In the genomic region with DNA sequence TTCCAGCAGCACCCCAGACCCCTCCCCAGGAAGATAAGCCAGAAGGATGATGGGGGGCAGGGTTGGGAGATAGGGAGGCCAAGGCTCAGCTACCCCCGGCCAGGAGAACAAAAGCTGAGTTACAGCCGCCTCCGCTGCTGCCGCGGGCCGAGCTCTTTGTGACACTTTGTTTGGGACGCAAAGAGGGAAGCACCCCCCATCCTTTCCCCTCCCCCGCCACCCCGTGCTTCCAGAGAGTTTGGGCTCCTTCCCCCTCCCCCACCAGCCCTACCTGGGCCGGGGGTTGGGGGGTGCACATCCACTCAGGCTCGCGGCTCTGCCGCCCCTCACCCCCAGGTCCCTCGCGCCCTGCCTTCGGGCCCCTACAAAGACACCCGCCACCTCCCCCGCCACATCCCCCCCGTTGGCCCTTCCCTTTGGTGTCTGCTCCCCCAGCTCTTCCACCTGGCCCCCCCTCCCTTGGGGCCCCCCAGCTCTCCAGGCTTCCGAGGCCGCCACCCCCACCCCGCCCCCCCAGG, we compare ENCODE assay signal across 8 cellular contexts. TPM values are rescaled to one million over a fixed set of nuclear protein-coding genes. Genes with fewer than 3 reads are reported as not detected.
DNase-seq lines count a peak whose midpoint lies in the region; ATAC-seq lines count a peak whose summit lies in the region.

No MANE protein-coding gene starts in this region.

- POLR2A ChIA-PET in activated CD4-positive, alpha-beta T cell treated with anti-CD3 and anti-CD28 coated beads for 36 hours (lab: Charles Lee): interaction anchor here (0.9 kb wide), 1 partner anchor 12 kb away, joined by 3 read pairs; no protein-coding TSS in a partner anchor

- no peaks in the 10 kb centered on the region for H3K9me3 ChIP-seq in thymus (ENCODE audit: control insufficient read depth)

- H3K9me3 Mint-ChIP-seq in activated CD4-positive, alpha-beta T cell treated with anti-CD3 and anti-CD28 coated beads for 36 hours (ENCODE audit: low read depth): no peaks in the 10 kb centered on the region

- peaks cover 27% of the 10 kb centered on the region for H3K4me1 ChIP-seq in thymus (ENCODE audit: control insufficient read depth, insufficient read depth, low read length)

- H3K4me3 ChIP-seq in thymus (ENCODE audit: low read length): peak overlapping the region; percentile 67

- WGBS in thymus: 3% methylated on average over 22 of the region's 22 CpGs

- intact Hi-C loops in activated CD4-positive, alpha-beta T cell treated with anti-CD3 and anti-CD28 coated beads for 36 hours (cut with DNase I, micrococcal nuclease): no loop called here

- peak; percentile 8 for ATAC-seq in activated CD4-positive, alpha-beta T cell treated with anti-CD3 and anti-CD28 coated beads for 36 hours
- ATAC-seq in HG02623 (IDR thresholded peaks at IDR 0.05; ENCODE audit: unreplicated experiment): no peak
- ATAC-seq in GM18867 (IDR thresholded peaks at IDR 0.05; ENCODE audit: unreplicated experiment): no peak
- no peak for ATAC-seq in GM21786 (IDR thresholded peaks at IDR 0.05; ENCODE audit: unreplicated experiment)

- peak overlapping the region; percentile 62 for H3K27ac ChIP-seq in angular gyrus (ENCODE audit: low read depth, low read length)
- H3K27ac ChIP-seq in thymus (ENCODE audit: low read depth): peak overlapping the region; percentile 81

- peak overlapping the region; percentile 49 for H3K27ac Mint-ChIP-seq in activated CD4-positive, alpha-beta T cell treated with anti-CD3 and anti-CD28 coated beads for 36 hours

- no peaks in the 10 kb centered on the region for H3K27me3 ChIP-seq in thymus (ENCODE audit: control insufficient read depth, insufficient read depth)

- H3K36me3 ChIP-seq in thymus (ENCODE audit: control insufficient read depth, insufficient read depth): peaks cover 3% of the 10 kb centered on the region

- no peaks in the 10 kb centered on the region for H3K27me3 Mint-ChIP-seq in activated CD4-positive, alpha-beta T cell treated with anti-CD3 and anti-CD28 coated beads for 36 hours

- peaks cover 30% of the 10 kb centered on the region for H3K4me1 Mint-ChIP-seq in activated CD4-positive, alpha-beta T cell treated with anti-CD3 and anti-CD28 coated beads for 36 hours

- DNase-seq in activated CD4-positive, alpha-beta T cell treated with anti-CD3 and anti-CD28 coated beads for 36 hours: peak; percentile 52
- no peak for DNase-seq in activated CD4-positive, alpha-beta T cell treated with anti-CD3 and anti-CD28 coated beads, Interleukin-2, amount 50 U/mL, for 4 hours
- DNase-seq in left kidney (ENCODE audit: low read depth, low spot score): peak; percentile 77

- peak overlapping the region; percentile 65 for H3K4me3 Mint-ChIP-seq in activated CD4-positive, alpha-beta T cell treated with anti-CD3 and anti-CD28 coated beads for 36 hours

- no peaks in the 10 kb centered on the region for H3K36me3 Mint-ChIP-seq in activated CD4-positive, alpha-beta T cell treated with anti-CD3 and anti-CD28 coated beads for 36 hours (ENCODE audit: low read depth)

- CTCF ChIA-PET in activated CD4-positive, alpha-beta T cell treated with anti-CD3 and anti-CD28 coated beads for 36 hours (lab: Charles Lee): interaction anchor here (1.1 to 7.0 kb wide), 6 partner anchors 8 to 80 kb away, joined by 3 to 183 read pairs (median 6); no protein-coding TSS in a partner anchor

RNA-seq across cellular contexts. Expression of a gene that starts 0.8 kb away (rescaled TPM):
- 10 to 100 TPM in 1 of 2 experiments, 1 to 10 TPM in 1; 9.6 to 10.8 TPM for total RNA-seq in activated CD4-positive, alpha-beta T cell treated with anti-CD3 and anti-CD28 coated beads for 36 hours
- 21.9 TPM for polyA plus RNA-seq in thymus

RNA-seq across cellular contexts. Expression of a gene that starts 3.2 kb away (rescaled TPM):
- under 1 TPM in 1 of 2 experiments, not detected in 1; 0.44 TPM for total RNA-seq in activated CD4-positive, alpha-beta T cell treated with anti-CD3 and anti-CD28 coated beads for 36 hours
- polyA plus RNA-seq in thymus: 0.98 TPM

RNA-seq across cellular contexts. Expression of a gene that starts 27.6 kb away (rescaled TPM):
- under 1 TPM; 0.05 to 0.09 TPM for total RNA-seq in activated CD4-positive, alpha-beta T cell treated with anti-CD3 and anti-CD28 coated beads for 36 hours
- 6.5 TPM for polyA plus RNA-seq in thymus

RNA-seq across cellular contexts. Expression of a gene that starts 40.1 kb away (rescaled TPM):
- total RNA-seq in activated CD4-positive, alpha-beta T cell treated with anti-CD3 and anti-CD28 coated beads for 36 hours: not detected
- not detected for polyA plus RNA-seq in thymus

RNA-seq across cellular contexts. Expression of a gene that starts 55.5 kb away (rescaled TPM):
- total RNA-seq in activated CD4-positive, alpha-beta T cell treated with anti-CD3 and anti-CD28 coated beads for 36 hours: not detected
- polyA plus RNA-seq in thymus: 1.6 TPM

Comparison
In these comparisons a context has a peak if more than half of its experiments do, and no peak if none do; other contexts are left out.
1. DNase-seq: peak in activated CD4-positive, alpha-beta T cell treated with anti-CD3 and anti-CD28 coated beads for 36 hours (single experiment) and left kidney (single experiment); none in activated CD4-positive, alpha-beta T cell treated with anti-CD3 and anti-CD28 coated beads, Interleukin-2, amount 50 U/mL, for 4 hours (0 of 2).